27 cellular contexts compared by ENCODE assay signal in the genomic region with DNA sequence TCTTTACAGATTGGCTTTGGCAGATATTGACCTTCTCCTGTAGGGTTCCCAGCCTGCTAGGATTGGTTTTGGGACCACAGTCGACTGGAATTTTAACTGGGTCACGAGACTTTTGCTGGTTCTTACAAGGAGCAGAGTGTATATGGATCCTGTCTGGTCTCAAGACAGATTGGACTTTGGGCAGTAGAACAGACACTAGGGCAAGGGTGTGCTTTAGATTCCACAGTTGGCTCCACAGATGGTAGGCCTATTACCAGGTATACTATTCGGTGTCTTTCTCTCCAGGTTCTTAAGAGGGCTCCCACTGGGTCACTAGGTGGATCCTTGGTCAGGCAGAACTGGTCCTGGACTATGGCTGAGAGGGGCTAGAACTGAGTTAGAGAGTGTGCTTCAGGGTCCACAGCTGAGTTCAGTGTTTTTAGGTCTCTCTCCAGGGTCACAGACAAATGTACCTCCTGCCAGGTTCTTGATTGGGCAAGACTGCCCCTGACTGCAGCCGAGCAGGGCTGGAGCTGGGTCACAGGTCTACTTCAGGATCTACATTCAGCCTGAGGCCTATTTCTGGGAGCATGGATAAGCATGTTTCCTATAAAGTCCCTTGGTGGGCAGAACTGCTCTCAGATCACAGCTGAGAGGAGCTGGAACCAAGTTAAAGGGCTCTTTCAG.
"Had no signal": no experiment of that assay in that cellular context is flagged by ENCODE, and none has a peak within 500 bp of the region (broad histone marks: within the 10 kb centered on the region; RNA-seq: fewer than 3 reads in every experiment).

No MANE protein-coding gene starts in this region.

- FAIRE-seq: astrocyte had no signal

- H3K27ac ChIP-seq: KMS-11, SJCRH30, VCaP had no signal

- H3K4me1 ChIP-seq: SJCRH30 had no signal

- H3K4me2 ChIP-seq: KMS-11, SK-N-SH had no signal

- H3K4me3 ChIP-seq: SJCRH30 had no signal

- DNase-seq: activated CD4-positive, alpha-beta memory T cell treated with anti-CD3 and anti-CD28 coated beads for 36 hours; activated CD4-positive, alpha-beta T cell treated with anti-CD3 and anti-CD28 coated beads, Interleukin-2, amount 10 ng/mL, durations not matched to agents 7 days and 5 days; activated CD4-positive, CD25-positive, alpha-beta regulatory T cell; activated CD8-positive, alpha-beta memory T cell treated with anti-CD3 and anti-CD28 coated beads for 24 hours; activated effector memory CD4-positive, alpha-beta T cell treated with anti-CD3 and anti-CD28 coated beads, Interleukin-2, amount 50 U/mL, for 16 hours; activated naive CD4-positive, alpha-beta T cell treated with anti-CD3 and anti-CD28 coated beads for 36 hours; activated T-cell treated with anti-CD3 and anti-CD28 coated beads, Interleukin-2, amount 50 U/mL, for 4 hours; amygdala; MV-4-11; NCI-H1092 treated with DMSO at 0.1 percent for 48 hours; NCI-H1417 treated with DMSO at 0.1 percent for 48 hours; NCI-H1694; NCI-H2029; NCI-H2107; NCI-H2171 treated with DMSO at 0.1 percent for 48 hours; NCI-H345; NCI-H510A; NCI-H69; NK-92 treated with Interleukin-12 subunit alpha and Interleukin-12 subunit beta, amount 100 ng/mL, for 24 hours; OCI-M1; SJCRH30; SK-N-SH; T-helper 1 cell had no signal

- H3K9me3 ChIP-seq: SK-N-SH had no signal

- H3K9ac ChIP-seq: KMS-11, SK-N-SH had no signal

- H3K36me3 ChIP-seq: SJCRH30 had no signal

- ATAC-seq: activated T-cell treated with anti-CD3 and anti-CD28 coated beads, Interleukin-2, amount 50 U/mL, for 4 hours; Right ventricle myocardium inferior had no signal
